ENCODE assay signal across 14 cellular contexts in genomic region chr20:41214202-41214601, GRCh38.
"Had no signal": no experiment of that assay in that cellular context is flagged by ENCODE, and none has a peak within 500 bp of the region (broad histone marks: within the 10 kb centered on the region; RNA-seq: fewer than 3 reads in every experiment).

No MANE protein-coding gene starts in this region.

- DNase-seq: effector memory CD8-positive, alpha-beta T cell; erythroblast; immature natural killer cell; left colon; mammary epithelial cell; natural killer cell; small intestine; stimulated activated CD4-positive, alpha-beta T cell treated with anti-CD3 and anti-CD28 coated beads, Interleukin-12 subunit alpha, Interleukin-12 subunit beta, amount 100 ng/mL, for 4 hours; stimulated activated naive CD4-positive, alpha-beta T cell; stomach; upper lobe of right lung had no signal

- H3K4me1 ChIP-seq: upper lobe of right lung had no signal

- H3K36me3 ChIP-seq: stomach, suprapubic skin, tibial nerve, upper lobe of right lung had no signal

- H3K4me3 ChIP-seq: stomach, suprapubic skin, tibial nerve, upper lobe of right lung had no signal

- H3K27me3 ChIP-seq: foreskin keratinocyte, stomach, suprapubic skin, tibial nerve, upper lobe of right lung had no signal

- H3K27ac ChIP-seq: foreskin keratinocyte, suprapubic skin, upper lobe of right lung had no signal

- ATAC-seq: effector memory CD8-positive, alpha-beta T cell; left colon; natural killer cell; upper lobe of right lung had no signal

- H3K9me3 ChIP-seq: stomach, suprapubic skin, tibial nerve, upper lobe of right lung had no signal
